In the genomic region with DNA sequence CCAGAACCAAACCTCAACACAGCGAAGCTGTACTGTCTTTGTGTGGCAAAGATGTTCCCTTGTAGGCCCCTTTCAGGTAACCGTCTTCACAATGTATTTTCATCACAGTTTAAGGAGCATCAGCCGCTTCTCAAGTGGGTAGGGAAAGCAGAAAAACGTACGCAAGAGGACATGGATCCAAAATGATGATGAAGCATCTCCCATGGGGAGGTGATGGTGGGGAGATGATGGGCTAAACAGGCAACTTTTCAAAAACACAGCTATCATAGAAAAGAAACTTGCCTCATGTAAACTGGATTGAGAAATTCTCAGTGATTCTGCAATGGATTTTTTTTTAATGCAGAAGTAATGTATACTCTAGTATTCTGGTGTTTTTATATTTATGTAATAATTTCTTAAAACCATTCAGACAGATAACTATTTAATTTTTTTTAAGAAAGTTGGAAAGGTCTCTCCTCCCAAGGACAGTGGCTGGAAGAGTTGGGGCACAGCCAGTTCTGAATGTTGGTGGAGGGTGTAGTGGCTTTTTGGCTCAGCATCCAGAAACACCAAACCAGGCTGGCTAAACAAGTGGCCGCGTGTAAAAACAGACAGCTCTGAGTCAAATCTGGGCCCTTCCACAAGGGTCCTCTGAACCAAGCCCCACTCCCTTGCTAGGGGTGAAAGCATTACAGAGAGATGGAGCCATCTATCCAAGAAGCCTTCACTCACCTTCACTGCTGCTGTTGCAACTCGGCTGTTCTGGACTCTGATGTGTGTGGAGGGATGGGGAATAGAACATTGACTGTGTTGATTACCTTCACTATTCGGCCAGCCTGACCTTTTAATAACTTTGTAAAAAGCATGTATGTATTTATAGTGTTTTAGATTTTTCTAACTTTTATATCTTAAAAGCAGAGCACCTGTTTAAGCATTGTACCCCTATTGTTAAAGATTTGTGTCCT, we compare ENCODE assay signal across 10 cellular contexts.
DNase-seq lines count a peak whose midpoint lies in the region; ATAC-seq, FAIRE-seq and TF ChIP-seq lines count a peak whose summit lies in the region.
"Had no signal": no experiment of that assay in that cellular context is flagged by ENCODE, and none has a peak within 500 bp of the region (broad histone marks: within the 10 kb centered on the region; RNA-seq: fewer than 3 reads in every experiment).

No MANE protein-coding gene starts in this region.

- peaks cover 53% of the 10 kb centered on the region for H3K4me1 ChIP-seq in A549
- peaks cover 0 to 38% (median 16%) of the 10 kb centered on the region in 3 donors for H3K4me1 ChIP-seq in esophagus squamous epithelium
- peaks cover 75% of the 10 kb centered on the region for H3K4me1 ChIP-seq in psoas muscle

- CTCF ChIA-PET in A549 (lab: Yijun Ruan, JAX): interaction anchor here (1.6 to 10.5 kb wide), 4 partner anchors 87 to 248 kb away, joined by 3 to 63 read pairs (median 12); no protein-coding TSS in a partner anchor
- CTCF ChIA-PET in Calu3 (lab: Charles Lee): no interaction called here

- no peaks in the 10 kb centered on the region for H3K27me3 Mint-ChIP-seq in Calu3 (ENCODE audit: unreplicated experiment)

- H3K9me3 Mint-ChIP-seq in Calu3 (ENCODE audit: low read depth, unreplicated experiment): no peaks in the 10 kb centered on the region

- no peak for TF ChIP-seq EP300 in A549 (IDR thresholded peaks at IDR 0.05)

- H3K27ac Mint-ChIP-seq in Calu3 (ENCODE audit: unreplicated experiment): peak overlapping the region; percentile 85

- no peak overlapping the region for H3K4me2 ChIP-seq in A549

- peaks cover 84% of the 10 kb centered on the region for H3K36me3 Mint-ChIP-seq in Calu3 (ENCODE audit: insufficient read depth, unreplicated experiment)

- TF ChIP-seq CTCF in A549 (IDR thresholded peaks at IDR 0.05): no peak
- TF ChIP-seq CTCF in Calu3 (IDR thresholded peaks at IDR 0.05; ENCODE audit: unreplicated experiment): no peak
- TF ChIP-seq CTCF in esophagus squamous epithelium (IDR thresholded peaks at IDR 0.05): no peak
- no peak for TF ChIP-seq CTCF in psoas muscle (IDR thresholded peaks at IDR 0.05)

- H3K27ac ChIP-seq in A549 (peak overlapping the region in 1 of 2 experiments; percentile 65; a peak in 3 of 6 replicates), esophagus squamous epithelium (peak overlapping the region in 3 of 4 donors; percentile 19 to 72 (median 32)), psoas muscle (peak overlapping the region; percentile 90)
- H3K27ac ChIP-seq: lower lobe of right lung had no signal

- no peak overlapping the region for H3K4me3 Mint-ChIP-seq in Calu3 (ENCODE audit: low read depth, unreplicated experiment)

- POLR2A ChIA-PET in A549 (lab: Yijun Ruan, JAX): interaction anchor here (0.6 to 0.7 kb wide), 2 partner anchors 20 to 89 kb away, joined by 3 to 4 read pairs; no protein-coding TSS in a partner anchor

- H3K36me3 ChIP-seq in esophagus squamous epithelium (peaks cover 3 to 62% (median 12%) of the 10 kb centered on the region in 3 donors), psoas muscle (ENCODE audit: insufficient read depth in 1 of 2, low read depth in 1 of 2) (peaks cover 0 to 33% of the 10 kb centered on the region in 2 donors)

- DNase-seq in A549 (ENCODE audit: low read depth in 1 of 2, low spot score in 1 of 2): no peak
- DNase-seq in Calu3: no peak
- no peak for DNase-seq in esophagus squamous epithelium (lab: John Stamatoyannopoulos, UW)
- peak; percentile 35 to 63 for DNase-seq in psoas muscle
- no peak for DNase-seq in left colon
- no peak for DNase-seq in C1 segment of cervical spinal cord (lab: John Stamatoyannopoulos, UW)
- DNase-seq in iPS-NIHi11 (ENCODE audit: low spot score): no peak
- DNase-seq: cortex of kidney, lower lobe of right lung had no signal

- 84% methylated on average over 9 of the region's 9 CpGs for WGBS in A549 (ENCODE audit: missing lambda C conversion rate)
- WGBS in esophagus squamous epithelium, 2 donors: 75 to 78% methylated on average over 8 to 9 of the region's 9 CpGs
- 42 to 64% (median 52%) methylated on average over 9 of the region's 9 CpGs for WGBS in psoas muscle, 3 donors

- no peak overlapping the region for H3K4me3 ChIP-seq in A549
- no peak overlapping the region for H3K4me3 ChIP-seq in esophagus squamous epithelium
- H3K4me3 ChIP-seq in psoas muscle: no peak overlapping the region
- H3K4me3 ChIP-seq: lower lobe of right lung had no signal

- no TSS peak for BruUV-seq in Calu3 (replicated peaks; lab: Mats Ljungman, UMichigan)

- no peak for TF ChIP-seq RAD21 in A549 (conservative IDR thresholded peaks at IDR 0.05 in 1 of 2, IDR thresholded peaks at IDR 0.05 in 1 of 2)

- ATAC-seq in A549 (no peak), psoas muscle (no peak), left colon (no peak), GM18519 (IDR thresholded peaks at IDR 0.05; ENCODE audit: low FRiP score, unreplicated experiment) (no peak)
- ATAC-seq: lower lobe of right lung had no signal

- H3K9me3 ChIP-seq in A549 (no peaks in the 10 kb centered on the region), esophagus squamous epithelium (no peaks in the 10 kb centered on the region), psoas muscle (no peaks in the 10 kb centered on the region)
- H3K9me3 ChIP-seq: lower lobe of right lung had no signal

- TF ChIP-seq POLR2A in A549 (IDR thresholded peaks at IDR 0.05; ENCODE audit: low read length) (no peak), esophagus squamous epithelium (IDR thresholded peaks at IDR 0.05) (no peak)

- peak; percentile 49 for FAIRE-seq in A549 (lab: Jason Lieb, UNC)

- H3K27me3 ChIP-seq in esophagus squamous epithelium (no peaks in the 10 kb centered on the region), psoas muscle (ENCODE audit: insufficient read depth in 3 of 3, low read length in 2 of 3) (no peaks in the 10 kb centered on the region)

- intact Hi-C loops in Calu3 (cut with micrococcal nuclease; ENCODE audit: unreplicated experiment) (no loop called here), esophagus squamous epithelium (cut with DNase I) (no loop called here), psoas muscle (cut with DNase I) (no loop called here), left colon (cut with DNase I, micrococcal nuclease) (no loop called here)

- H3K4me1 Mint-ChIP-seq in Calu3 (ENCODE audit: low read depth, unreplicated experiment): peaks cover 18% of the 10 kb centered on the region

TF ChIP-seq in A549, 52 proteins besides CTCF, POLR2A, EP300 and RAD21:
- no peak for TF ChIP-seq ZNF302 (CRISPR knock-in tag; IDR thresholded peaks at IDR 0.05)
- TF ChIP-seq, protein P1, sequence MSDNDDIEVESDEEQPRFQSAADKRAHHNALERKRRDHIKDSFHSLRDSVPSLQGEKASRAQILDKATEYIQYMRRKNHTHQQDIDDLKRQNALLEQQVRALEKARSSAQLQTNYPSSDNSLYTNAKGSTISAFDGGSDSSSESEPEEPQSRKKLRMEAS (IDR thresholded peaks at IDR 0.05): no peak
- TF ChIP-seq, protein P2, sequence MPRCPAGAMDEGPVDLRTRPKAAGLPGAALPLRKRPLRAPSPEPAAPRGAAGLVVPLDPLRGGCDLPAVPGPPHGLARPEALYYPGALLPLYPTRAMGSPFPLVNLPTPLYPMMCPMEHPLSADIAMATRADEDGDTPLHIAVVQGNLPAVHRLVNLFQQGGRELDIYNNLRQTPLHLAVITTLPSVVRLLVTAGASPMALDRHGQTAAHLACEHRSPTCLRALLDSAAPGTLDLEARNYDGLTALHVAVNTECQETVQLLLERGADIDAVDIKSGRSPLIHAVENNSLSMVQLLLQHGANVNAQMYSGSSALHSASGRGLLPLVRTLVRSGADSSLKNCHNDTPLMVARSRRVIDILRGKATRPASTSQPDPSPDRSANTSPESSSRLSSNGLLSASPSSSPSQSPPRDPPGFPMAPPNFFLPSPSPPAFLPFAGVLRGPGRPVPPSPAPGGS (IDR thresholded peaks at IDR 0.05): no peak
- no peak for TF ChIP-seq FOXS1 (CRISPR knock-in tag; IDR thresholded peaks at IDR 0.05)
- no peak for TF ChIP-seq ZSCAN20 (CRISPR knock-in tag; IDR thresholded peaks at IDR 0.05)
- TF ChIP-seq MAZ (IDR thresholded peaks at IDR 0.05; ENCODE audit: borderline replicate concordance, low read depth, low read length): no peak
- TF ChIP-seq RNF2 (IDR thresholded peaks at IDR 0.05; ENCODE audit: borderline replicate concordance, low read depth): no peak
- 0 out of 2 replicates have a peak, but pooled peaks have one; percentile 15 for TF ChIP-seq HOXA7 (CRISPR knock-in tag; IDR thresholded peaks at IDR 0.05)

Comparison
In these comparisons a context has a peak if more than half of its experiments do, and no peak if none do; other contexts are left out.
1. DNase-seq: peak in psoas muscle (2 of 2); none in A549 (0 of 2), Calu3 (single experiment), esophagus squamous epithelium (single experiment), left colon (0 of 2), C1 segment of cervical spinal cord (0 of 14) and iPS-NIHi11 (single experiment).